ENCODE assay signal across 1 cellular context in genomic region chr18:767084-767882, GRCh38.
A peak's percentile ranks its signal among the peaks of the same experiment; 100 is the strongest.
TF ChIP-seq lines count a peak whose summit lies in the region.

No MANE protein-coding gene starts in this region.

TF ChIP-seq in K562, 482 proteins besides CTCF, POLR2A, EP300 and RAD21:
- TF ChIP-seq SUPT5H (IDR thresholded peaks at IDR 0.05): 0 out of 2 replicates have a peak, but pooled peaks have one; percentile 60
- no peak for TF ChIP-seq KDM4B (IDR thresholded peaks at IDR 0.05; ENCODE audit: borderline replicate concordance in 2 of 2, low read depth in 1 of 2)
- 0 out of 2 replicates have a peak, but pooled peaks have one; percentile 3 for TF ChIP-seq ZNF121 (CRISPR knock-in tag; conservative IDR thresholded peaks at IDR 0.05)
- peak; percentile 73 for TF ChIP-seq TFAP4 (CRISPR knock-in tag; IDR thresholded peaks at IDR 0.05; ENCODE audit: borderline replicate concordance)
- 0 out of 2 replicates have a peak, but pooled peaks have one; percentile 16 for TF ChIP-seq ARID1B (IDR thresholded peaks at IDR 0.05)
- peak; percentile 24 for TF ChIP-seq POLR2B (IDR thresholded peaks at IDR 0.05; ENCODE audit: low read depth, partially characterized antibody)
- TF ChIP-seq ZNF695 (CRISPR knock-in tag; IDR thresholded peaks at IDR 0.05): no peak
- peak; percentile 54 for TF ChIP-seq DACH1 (IDR thresholded peaks at IDR 0.05; ENCODE audit: partially characterized antibody)
